13 cellular contexts compared by ENCODE assay signal in genomic region chr9:37988041-37988440, GRCh38.
A peak's percentile ranks its signal among the peaks of the same experiment; 100 is the strongest.
DNase-seq lines count a peak whose midpoint lies in the region; ATAC-seq, FAIRE-seq and TF ChIP-seq lines count a peak whose summit lies in the region.
"Had no signal": no experiment of that assay in that cellular context is flagged by ENCODE, and none has a peak within 500 bp of the region (broad histone marks: within the 10 kb centered on the region; RNA-seq: fewer than 3 reads in every experiment).

No MANE protein-coding gene starts in this region.

- no peak for TF ChIP-seq CTCF in right lobe of liver (IDR thresholded peaks at IDR 0.05)
- no peak for TF ChIP-seq CTCF in HepG2 (CRISPR knock-in tag; IDR thresholded peaks at IDR 0.05)
- no peak for TF ChIP-seq CTCF in right atrium auricular region (IDR thresholded peaks at IDR 0.05)
- TF ChIP-seq CTCF in upper lobe of right lung (IDR thresholded peaks at IDR 0.05), result no peak

- no peak overlapping the region for H2AFZ ChIP-seq in HepG2 (ENCODE audit: low read length)

- H3K27me3 ChIP-seq in right lobe of liver (no peaks in the 10 kb centered on the region), HepG2 (ENCODE audit: control insufficient read depth in 1 of 2, insufficient read depth in 2 of 2, low read length in 2 of 2) (no peaks in the 10 kb centered on the region), right atrium auricular region (no peaks in the 10 kb centered on the region), upper lobe of right lung (no peaks in the 10 kb centered on the region)

- H3K4me3 ChIP-seq in right lobe of liver (no peak overlapping the region), HepG2 (replicated peaks in 1 of 3; ENCODE audit: insufficient read depth in 1 of 3, low read depth in 2 of 3, low read length in 3 of 3) (no peak overlapping the region), SK-N-MC (no peak overlapping the region), right atrium auricular region (no peak overlapping the region), upper lobe of right lung (no peak overlapping the region)

- no TSS peak for BruUV-seq in HepG2 (replicated peaks; lab: Mats Ljungman, UMichigan)

- CTCF ChIA-PET in HepG2 (lab: Yijun Ruan, JAX; ENCODE audit: low intra/inter-chr PET ratio, low total read pairs), result no interaction called here

- DNase-seq in right lobe of liver, result peak in 1 of 3 donors; percentile 67
- no peak for DNase-seq in HepG2 (ENCODE audit: low spot score)
- no peak for DNase-seq in SK-N-MC (ENCODE audit: low read depth, low spot score)
- DNase-seq in right atrium auricular region (ENCODE audit: low spot score), result no peak
- DNase-seq in upper lobe of right lung, result peak; percentile 35
- DNase-seq: ACHN; amniotic stem cell; CD8-positive, alpha-beta T cell; midbrain; T-helper 17 cell had no signal

- H3K4me1 ChIP-seq in right lobe of liver (peaks cover 0 to 13% (median 0%) of the 10 kb centered on the region in 4 donors), HepG2 (ENCODE audit: insufficient read depth, low read length) (0 out of 2 replicates have a peak, but pooled peaks cover 8% of the 10 kb centered on the region), right atrium auricular region (peaks cover 0 to 70% of the 10 kb centered on the region in 2 donors), upper lobe of right lung (peaks cover 28% of the 10 kb centered on the region)

- H3K4me2 ChIP-seq in HepG2 (ENCODE audit: low read depth, low read length), result no peak overlapping the region

- peak; percentile 16 to 73 (median 62) for ATAC-seq in right lobe of liver
- no peak for ATAC-seq in HepG2
- ATAC-seq in upper lobe of right lung, result no peak
- no peak for ATAC-seq in HG02938 (IDR thresholded peaks at IDR 0.05; ENCODE audit: unreplicated experiment)
- ATAC-seq in esophagus mucosa, result no peak
- no peak for ATAC-seq in HG03520 (IDR thresholded peaks at IDR 0.05; ENCODE audit: unreplicated experiment)
- ATAC-seq: CD8-positive, alpha-beta T cell; T-helper 17 cell had no signal

- H3K36me3 ChIP-seq in right lobe of liver (peaks cover 0 to 3% (median 0%) of the 10 kb centered on the region in 4 donors), HepG2 (replicated peaks in 1 of 2; ENCODE audit: control insufficient read depth in 1 of 2, insufficient read depth in 2 of 2, low read length in 2 of 2) (peaks cover 21 to 80% of the 10 kb centered on the region in 2 experiments), SK-N-MC (ENCODE audit: insufficient read depth, low read length) (0 out of 2 replicates have a peak, but pooled peaks cover 4% of the 10 kb centered on the region), right atrium auricular region (no peaks in the 10 kb centered on the region), upper lobe of right lung (no peaks in the 10 kb centered on the region)

- 0% methylated on average over 1 of the region's 5 CpGs for WGBS in right lobe of liver (ENCODE audit: insufficient coverage, low coverage, low lambda C conversion rate, missing lambda C conversion rate)
- WGBS in HepG2 (ENCODE audit: low lambda C conversion rate), result 100% methylated on average over 3 of the region's 5 CpGs

- H3K9ac ChIP-seq in HepG2 (ENCODE audit: insufficient read depth, low read depth, low read length) (no peak overlapping the region), SK-N-MC (ENCODE audit: insufficient read length) (no peak overlapping the region)

- POLR2A ChIA-PET in HepG2 (lab: Yijun Ruan, JAX), result interaction anchor here (0.7 kb wide), 1 partner anchor 21 kb away, joined by 4 read pairs; no protein-coding TSS in a partner anchor

- H3K9me3 ChIP-seq in right lobe of liver (no peaks in the 10 kb centered on the region), HepG2 (ENCODE audit: low read length) (no peaks in the 10 kb centered on the region), SK-N-MC (ENCODE audit: low read depth, low read length) (no peaks in the 10 kb centered on the region), right atrium auricular region (no peaks in the 10 kb centered on the region), upper lobe of right lung (no peaks in the 10 kb centered on the region)

- in situ Hi-C loops in HepG2 (cut with HindIII; ENCODE audit: extremely low pct_ligation_motif_present, low pct_unique_long_range_greater_than_20kb), result no loop called here

- FAIRE-seq in HepG2 (lab: Jason Lieb, UNC), result no peak

- intact Hi-C loops in right lobe of liver (cut with DNase I) (no loop called here), HepG2 (cut with micrococcal nuclease; ENCODE audit: unreplicated experiment) (no loop called here), upper lobe of right lung (cut with DNase I) (no loop called here)

- no peak for TF ChIP-seq RAD21 in HepG2 (CRISPR knock-in tag; IDR thresholded peaks at IDR 0.05)

- no peak overlapping the region for H3K27ac ChIP-seq in right lobe of liver
- H3K27ac ChIP-seq in HepG2 (ENCODE audit: extremely low read length, insufficient read depth, low read length), result no peak overlapping the region
- peak overlapping the region; percentile 98 for H3K27ac ChIP-seq in SK-N-MC
- H3K27ac ChIP-seq in right atrium auricular region, result peak overlapping the region; percentile 64 to 84
- H3K27ac ChIP-seq in upper lobe of right lung, result no peak overlapping the region

- TF ChIP-seq EP300 in HepG2 (IDR thresholded peaks at IDR 0.05; ENCODE audit: low read depth in 2 of 2, low read length in 2 of 2) (no peak), HepG2 (CRISPR knock-in tag; IDR thresholded peaks at IDR 0.05; ENCODE audit: borderline replicate concordance) (no peak)

- peaks cover 58% of the 10 kb centered on the region for H3K79me2 ChIP-seq in HepG2 (ENCODE audit: insufficient read depth, low read length)

- no peak for TF ChIP-seq POLR2A in right lobe of liver (IDR thresholded peaks at IDR 0.05)
- no peak for TF ChIP-seq POLR2A in HepG2 (IDR thresholded peaks at IDR 0.05; ENCODE audit: insufficient read depth in 1 of 2, low read depth in 2 of 2, low read length in 2 of 2)

- H4K20me1 ChIP-seq in HepG2 (ENCODE audit: insufficient read depth, low read length), result peaks cover 52% of the 10 kb centered on the region

TF ChIP-seq in HepG2, 621 proteins besides CTCF, POLR2A, EP300 and RAD21:
- TF ChIP-seq SP5 (CRISPR knock-in tag; IDR thresholded peaks at IDR 0.05; ENCODE audit: borderline replicate concordance, low read depth) (no peak), ATF2 (CRISPR knock-in tag; IDR thresholded peaks at IDR 0.05) (no peak), RFXAP (CRISPR knock-in tag; IDR thresholded peaks at IDR 0.05; ENCODE audit: borderline replicate concordance) (no peak), HOXD1 (CRISPR knock-in tag; IDR thresholded peaks at IDR 0.05) (no peak), JUNB (CRISPR knock-in tag; IDR thresholded peaks at IDR 0.05; ENCODE audit: borderline replicate concordance) (no peak), ZNF644 (CRISPR knock-in tag; IDR thresholded peaks at IDR 0.05; ENCODE audit: low read depth) (no peak), GRHL1 (CRISPR knock-in tag; conservative IDR thresholded peaks at IDR 0.05) (no peak), HES4 (CRISPR knock-in tag; IDR thresholded peaks at IDR 0.05; ENCODE audit: borderline replicate concordance) (no peak)

Comparison
In these comparisons a context has a peak if more than half of its experiments do, and no peak if none do; other contexts are left out.
1. ATAC-seq: peak in right lobe of liver (4 of 4); none in HepG2 (single experiment), upper lobe of right lung (single experiment), HG02938 (single experiment), esophagus mucosa (single experiment) and HG03520 (single experiment).
2. H3K27ac ChIP-seq: peak in SK-N-MC (single experiment) and right atrium auricular region (2 of 2); none in right lobe of liver (0 of 3), HepG2 (single experiment) and upper lobe of right lung (single experiment).